In the genomic region with DNA sequence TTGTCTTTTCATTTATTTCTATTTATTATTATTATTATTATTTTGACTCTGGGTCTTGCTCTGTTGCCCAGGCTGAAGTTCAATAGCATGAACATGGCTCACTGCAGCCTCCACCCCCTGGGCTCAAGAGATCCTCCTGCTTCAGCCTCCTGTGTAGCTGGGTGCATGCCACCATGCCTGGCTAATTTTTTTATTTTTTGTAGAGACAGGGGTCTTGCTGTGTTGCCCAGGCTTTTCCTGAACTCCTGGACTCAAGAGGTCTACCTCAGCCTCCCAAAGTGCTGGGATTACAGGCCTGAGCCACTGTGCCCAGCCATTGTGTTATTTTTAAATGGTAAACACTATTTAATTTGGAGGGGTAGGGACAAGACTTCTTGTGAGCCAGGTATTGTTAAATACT, we compare ENCODE assay signal across 14 cellular contexts. TPM values are rescaled to one million over a fixed set of nuclear protein-coding genes. Genes with fewer than 3 reads are reported as not detected.
A peak's percentile ranks its signal among the peaks of the same experiment; 100 is the strongest.
DNase-seq lines count a peak whose midpoint lies in the region; ATAC-seq, FAIRE-seq and TF ChIP-seq lines count a peak whose summit lies in the region.
"Had no signal": no experiment of that assay in that cellular context is flagged by ENCODE, and none has a peak within 500 bp of the region (broad histone marks: within the 10 kb centered on the region; RNA-seq: fewer than 3 reads in every experiment).

No MANE protein-coding gene starts in this region.

- no peaks in the 10 kb centered on the region for H3K27me3 Mint-ChIP-seq in CD4-positive, CD25-positive, alpha-beta regulatory T cell
- no peaks in the 10 kb centered on the region for H3K27me3 Mint-ChIP-seq in effector memory CD8-positive, alpha-beta T cell
- no peaks in the 10 kb centered on the region for H3K27me3 Mint-ChIP-seq in nephron (ENCODE audit: low read depth)

- no peak overlapping the region for H2AFZ ChIP-seq in DND-41 (ENCODE audit: low read depth, low read length)

- DNase-seq in CD4-positive, CD25-positive, alpha-beta regulatory T cell: no peak
- no peak for DNase-seq in DND-41
- DNase-seq in effector memory CD8-positive, alpha-beta T cell: no peak
- no peak for DNase-seq in putamen (ENCODE audit: low spot score)
- no peak for DNase-seq in RCC 7860 (ENCODE audit: low spot score)
- no peak for DNase-seq in activated CD4-positive, alpha-beta T cell treated with anti-CD3 and anti-CD28 coated beads for 1 hour
- no peak for DNase-seq in BE2C
- DNase-seq: C1 segment of cervical spinal cord; NCI-H1694 treated with DMSO at 0.1 percent for 48 hours; NCI-H446 treated with DMSO at 0.1 percent for 48 hours; NK-92 treated with Interleukin-12 subunit alpha and Interleukin-12 subunit beta, amount 100 ng/mL, for 24 hours; SIG-M5 had no signal

- H3K4me3 ChIP-seq in CD4-positive, CD25-positive, alpha-beta regulatory T cell (ENCODE audit: low read depth, low read length): no peak overlapping the region
- no peak overlapping the region for H3K4me3 ChIP-seq in DND-41 (ENCODE audit: low read depth in 1 of 2, low read length in 2 of 2)
- H3K4me3 ChIP-seq in BE2C (ENCODE audit: low read depth, low read length): no peak overlapping the region
- H3K4me3 ChIP-seq: A549 had no signal

- no peaks in the 10 kb centered on the region for H3K9me3 Mint-ChIP-seq in CD4-positive, CD25-positive, alpha-beta regulatory T cell
- H3K9me3 Mint-ChIP-seq in effector memory CD8-positive, alpha-beta T cell: no peaks in the 10 kb centered on the region
- H3K9me3 Mint-ChIP-seq in nephron: no peaks in the 10 kb centered on the region

- no peak for FAIRE-seq in RCC 7860 (lab: Jason Lieb, UNC)
- FAIRE-seq: A549 had no signal

- H3K79me2 ChIP-seq in DND-41 (ENCODE audit: insufficient read depth, low read length): peaks cover 2% of the 10 kb centered on the region; the same call in 1 of the 2 replicates

- no peaks in the 10 kb centered on the region for H3K9me3 ChIP-seq in CD4-positive, CD25-positive, alpha-beta regulatory T cell (ENCODE audit: control insufficient read depth in 2 of 2, low read length in 2 of 2)
- H3K9me3 ChIP-seq in DND-41 (ENCODE audit: insufficient read depth, low read length, severe bottlenecking) (no peaks in the 10 kb centered on the region), BE2C (no peaks in the 10 kb centered on the region)
- H3K9me3 ChIP-seq: A549 had no signal

- H3K4me1 Mint-ChIP-seq in CD4-positive, CD25-positive, alpha-beta regulatory T cell: peaks cover 33 to 64% (median 44%) of the 10 kb centered on the region in 4 donors
- peaks cover 41 to 43% of the 10 kb centered on the region in 2 donors for H3K4me1 Mint-ChIP-seq in effector memory CD8-positive, alpha-beta T cell (ENCODE audit: low read depth in 2 of 2)
- H3K4me1 Mint-ChIP-seq in nephron: peaks cover 25% of the 10 kb centered on the region

- H3K27ac Mint-ChIP-seq in CD4-positive, CD25-positive, alpha-beta regulatory T cell: peak overlapping the region; percentile 23 to 77 (median 64)
- peak overlapping the region; percentile 73 to 85 for H3K27ac Mint-ChIP-seq in effector memory CD8-positive, alpha-beta T cell
- peak overlapping the region; percentile 58 to 89 (median 83) for H3K27ac Mint-ChIP-seq in nephron

- no peaks in the 10 kb centered on the region for H4K20me1 ChIP-seq in DND-41 (ENCODE audit: insufficient read depth, low read length)

- no peak overlapping the region for H3K9ac ChIP-seq in DND-41 (ENCODE audit: low read depth, low read length)

- no peak for ATAC-seq in CD4-positive, CD25-positive, alpha-beta regulatory T cell (ENCODE audit: low read depth in 2 of 2)
- no peak for ATAC-seq in DND-41 (ENCODE audit: insufficient read depth, low read depth)
- ATAC-seq in effector memory CD8-positive, alpha-beta T cell (replicated peaks): no peak

- no peaks in the 10 kb centered on the region for H3K27me3 ChIP-seq in CD4-positive, CD25-positive, alpha-beta regulatory T cell (ENCODE audit: control insufficient read depth, insufficient read depth, low read length)
- no peaks in the 10 kb centered on the region for H3K27me3 ChIP-seq in DND-41 (ENCODE audit: insufficient read depth, low read length, poor library complexity)
- H3K27me3 ChIP-seq in BE2C: no peaks in the 10 kb centered on the region

- H3K36me3 ChIP-seq in CD4-positive, CD25-positive, alpha-beta regulatory T cell (ENCODE audit: control insufficient read depth, insufficient read depth, low read length): peaks cover 29% of the 10 kb centered on the region
- peaks cover 57% of the 10 kb centered on the region for H3K36me3 ChIP-seq in DND-41 (ENCODE audit: insufficient read depth, low read length)
- H3K36me3 ChIP-seq in BE2C: no peaks in the 10 kb centered on the region

- H3K27ac ChIP-seq in CD4-positive, CD25-positive, alpha-beta regulatory T cell (ENCODE audit: insufficient read depth, low read length, poor library complexity, severe bottlenecking): peak overlapping the region; percentile 43
- peak overlapping the region; percentile 58; the same call in 1 of the 2 replicates for H3K27ac ChIP-seq in DND-41 (ENCODE audit: low read length)
- H3K27ac ChIP-seq: A549 had no signal

- TF ChIP-seq CTCF in DND-41 (IDR thresholded peaks at IDR 0.05; ENCODE audit: borderline replicate concordance, extremely low read depth, low read length, poor library complexity, severe bottlenecking): no peak
- no peak for TF ChIP-seq CTCF in nephron (IDR thresholded peaks at IDR 0.05; ENCODE audit: unreplicated experiment in 3 of 3)
- no peak for TF ChIP-seq CTCF in BE2C (IDR thresholded peaks at IDR 0.05; ENCODE audit: low read depth, low read length)

- H3K4me1 ChIP-seq in CD4-positive, CD25-positive, alpha-beta regulatory T cell (ENCODE audit: control insufficient read depth, insufficient read depth, low read length, poor library complexity, severe bottlenecking): peaks cover 28% of the 10 kb centered on the region
- H3K4me1 ChIP-seq in DND-41 (ENCODE audit: insufficient read depth, low read length) (peaks cover 19% of the 10 kb centered on the region), BE2C (peaks cover 3% of the 10 kb centered on the region; the same call in 1 of the 2 replicates)
- H3K4me1 ChIP-seq: A549 had no signal

- no peak overlapping the region for H3K4me2 ChIP-seq in DND-41 (ENCODE audit: insufficient read depth, low read length)
- H3K4me2 ChIP-seq: A549 had no signal

- H3K36me3 Mint-ChIP-seq in CD4-positive, CD25-positive, alpha-beta regulatory T cell: peaks cover 20% of the 10 kb centered on the region
- H3K36me3 Mint-ChIP-seq in effector memory CD8-positive, alpha-beta T cell (ENCODE audit: insufficient read depth): peaks cover 11% of the 10 kb centered on the region
- H3K36me3 Mint-ChIP-seq in nephron (ENCODE audit: low read depth): no peaks in the 10 kb centered on the region

- no peak overlapping the region for H3K4me3 Mint-ChIP-seq in CD4-positive, CD25-positive, alpha-beta regulatory T cell
- H3K4me3 Mint-ChIP-seq in effector memory CD8-positive, alpha-beta T cell: no peak overlapping the region
- no peak overlapping the region for H3K4me3 Mint-ChIP-seq in nephron

RNA-seq across cellular contexts. Expression of gene RRM1, which starts 23.3 kb away (rescaled TPM):
- 76.9 TPM for total RNA-seq in CD4-positive, CD25-positive, alpha-beta regulatory T cell
- polyA plus RNA-seq in CD4-positive, CD25-positive, alpha-beta regulatory T cell: 10 to 100 TPM; 52.3 to 83.3 (median 60.7) TPM
- polyA plus RNA-seq in BE2C (2012; ENCODE audit: insufficient read depth, insufficient read length, low read depth): 11.1 TPM
